Comparison of ENCODE assay signal across 8 cellular contexts in the genomic region with DNA sequence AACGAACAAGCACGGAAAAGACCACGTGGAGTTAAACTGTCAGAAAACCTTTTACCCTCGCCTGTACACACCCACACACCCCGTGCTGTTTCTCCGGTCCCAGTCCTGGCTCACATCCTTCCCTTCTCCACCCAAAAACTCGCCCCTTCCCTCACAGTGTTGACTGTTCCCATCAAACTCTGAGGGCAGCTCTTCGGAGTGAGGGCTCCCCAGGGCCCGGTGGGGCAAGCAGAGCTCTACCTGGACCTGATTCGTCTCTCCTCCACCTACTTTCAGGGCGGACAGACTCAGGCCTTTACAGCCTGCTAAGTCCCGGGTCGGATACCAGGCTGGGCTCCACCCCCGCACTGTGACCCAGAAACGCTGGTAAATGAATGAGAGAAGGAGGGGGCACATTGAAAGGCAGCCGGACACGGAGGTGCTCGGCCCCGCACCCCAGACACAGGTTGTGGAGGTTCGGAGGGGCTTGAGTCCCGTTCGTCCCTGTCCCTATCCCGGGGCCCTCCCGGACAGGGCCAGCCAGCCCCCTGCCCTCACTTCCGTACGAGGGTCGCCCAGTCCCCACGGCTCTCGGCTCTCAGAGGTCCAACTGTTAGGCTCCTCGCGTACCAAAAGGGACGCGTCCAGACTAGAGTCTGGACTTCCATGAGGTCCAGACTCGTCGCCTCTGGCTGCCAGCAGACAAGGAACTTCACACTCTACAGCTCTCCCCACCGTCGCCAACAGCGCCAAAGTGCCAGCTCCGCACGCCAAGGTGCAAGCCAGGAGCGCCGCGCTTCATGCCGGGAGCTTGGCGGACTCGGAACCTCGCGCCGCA. TPM values are rescaled to one million over a fixed set of nuclear protein-coding genes. Genes with fewer than 3 reads are reported as not detected.
DNase-seq lines count a peak whose midpoint lies in the region; ATAC-seq and TF ChIP-seq lines count a peak whose summit lies in the region.

No MANE protein-coding gene starts in this region.

- intact Hi-C loops in naive thymus-derived CD4-positive, alpha-beta T cell (cut with micrococcal nuclease) = no loop called here
- intact Hi-C loops in thyroid gland (cut with DNase I) = no loop called here

- no peaks in the 10 kb centered on the region for H3K9me3 ChIP-seq in BLaER1 treated with 17β-estradiol and CSF1 and Interleukin-3, amounts not matched to agents 10 nM and 100 nM (replicated peaks in 1 of 11)
- H3K9me3 ChIP-seq in naive thymus-derived CD4-positive, alpha-beta T cell (ENCODE audit: control insufficient read depth in 2 of 3, low read length in 3 of 3) = no peaks in the 10 kb centered on the region
- H3K9me3 ChIP-seq in thyroid gland = no peaks in the 10 kb centered on the region

- peak overlapping the region in 6 of 11 experiments; percentile 28 to 62 (median 34); a peak in 8 of 22 replicates for H3K9ac ChIP-seq in BLaER1 treated with 17β-estradiol and CSF1 and Interleukin-3, amounts not matched to agents 10 nM and 100 nM

- DNase-seq in activated T-cell treated with anti-CD3 and anti-CD28 coated beads for 48 hours (ENCODE audit: low read depth) (peak; percentile 14), fibroblast of the aortic adventitia (ENCODE audit: low read depth) (peak; percentile 25), thyroid gland (peak; percentile 63 to 72)
- DNase-seq in naive thymus-derived CD4-positive, alpha-beta T cell = peak in 6 of 9 donors; percentile 6 to 26 (median 15)

- H3K27ac Mint-ChIP-seq in naive thymus-derived CD4-positive, alpha-beta T cell = no peak overlapping the region

- H3K4me3 Mint-ChIP-seq in naive thymus-derived CD4-positive, alpha-beta T cell = peak overlapping the region; percentile 74 to 88 (median 82)

- peaks cover 0 to 10% (median 7%) of the 10 kb centered on the region in 10 experiments; a peak in 15 of 20 replicates for H3K4me1 ChIP-seq in BLaER1 treated with 17β-estradiol and CSF1 and Interleukin-3, amounts not matched to agents 10 nM and 100 nM
- H3K4me1 ChIP-seq in naive thymus-derived CD4-positive, alpha-beta T cell (ENCODE audit: control insufficient read depth in 2 of 2, insufficient read depth in 2 of 2, low read length in 2 of 2) = no peaks in the 10 kb centered on the region
- peaks cover 2 to 6% of the 10 kb centered on the region in 2 donors for H3K4me1 ChIP-seq in thyroid gland

- peaks cover 22 to 32% (median 29%) of the 10 kb centered on the region in 11 experiments for H3K27me3 ChIP-seq in BLaER1 treated with 17β-estradiol and CSF1 and Interleukin-3, amounts not matched to agents 10 nM and 100 nM
- no peaks in the 10 kb centered on the region for H3K27me3 ChIP-seq in naive thymus-derived CD4-positive, alpha-beta T cell (ENCODE audit: control insufficient read depth in 2 of 2, insufficient read depth in 2 of 2, low read length in 2 of 2)
- H3K27me3 ChIP-seq in thyroid gland = no peaks in the 10 kb centered on the region

- 13 to 21% methylated on average over 21 to 28 of the region's 49 CpGs for WGBS in thyroid gland, 2 donors

- CTCF ChIA-PET in naive thymus-derived CD4-positive, alpha-beta T cell (lab: Charles Lee) = no interaction called here

- peak overlapping the region; percentile 38 to 63 (median 48); a peak in 17 of 20 replicates for H3K4me3 ChIP-seq in BLaER1 treated with 17β-estradiol and CSF1 and Interleukin-3, amounts not matched to agents 10 nM and 100 nM
- peak overlapping the region; percentile 2 for H3K4me3 ChIP-seq in fibroblast of the aortic adventitia (ENCODE audit: low read depth, low read length)
- peak overlapping the region; percentile 44 for H3K4me3 ChIP-seq in naive thymus-derived CD4-positive, alpha-beta T cell (ENCODE audit: low read length)
- H3K4me3 ChIP-seq in thyroid gland (replicated peaks in 1 of 3) = peak overlapping the region; percentile 32 to 66 (median 51)

- TF ChIP-seq POLR2A in thyroid gland (IDR thresholded peaks at IDR 0.05) = no peak

- H3K4me2 ChIP-seq in BLaER1 treated with 17β-estradiol and CSF1 and Interleukin-3, amounts not matched to agents 10 nM and 100 nM = peak overlapping the region; percentile 67 to 86 (median 79)

- peaks cover 0 to 8% (median 6%) of the 10 kb centered on the region in 7 donors for H3K4me1 Mint-ChIP-seq in naive thymus-derived CD4-positive, alpha-beta T cell

- H3K27me3 Mint-ChIP-seq in naive thymus-derived CD4-positive, alpha-beta T cell = peaks cover 7 to 27% (median 14%) of the 10 kb centered on the region in 5 donors

- no peaks in the 10 kb centered on the region for H3K9me3 Mint-ChIP-seq in naive thymus-derived CD4-positive, alpha-beta T cell

- no peak for TF ChIP-seq CTCF in fibroblast of the aortic adventitia (IDR thresholded peaks at IDR 0.05; ENCODE audit: insufficient read depth, low read length)
- no peak for TF ChIP-seq CTCF in thyroid gland (IDR thresholded peaks at IDR 0.05)

- H3K27ac ChIP-seq in BLaER1 treated with 17β-estradiol and CSF1 and Interleukin-3, amounts not matched to agents 10 nM and 100 nM = no peak overlapping the region
- H3K27ac ChIP-seq in naive thymus-derived CD4-positive, alpha-beta T cell (ENCODE audit: low read depth, low read length) = no peak overlapping the region
- no peak overlapping the region for H3K27ac ChIP-seq in thyroid gland

- H3K36me3 ChIP-seq in BLaER1 treated with 17β-estradiol and CSF1 and Interleukin-3, amounts not matched to agents 10 nM and 100 nM = no peaks in the 10 kb centered on the region
- H3K36me3 ChIP-seq in naive thymus-derived CD4-positive, alpha-beta T cell (ENCODE audit: control insufficient read depth in 2 of 3, insufficient read depth in 3 of 3, low read length in 3 of 3) = no peaks in the 10 kb centered on the region
- no peaks in the 10 kb centered on the region for H3K36me3 ChIP-seq in thyroid gland

- ATAC-seq in HG02610 (IDR thresholded peaks at IDR 0.05; ENCODE audit: unreplicated experiment) (peak; percentile 43), GM21423 (IDR thresholded peaks at IDR 0.05; ENCODE audit: unreplicated experiment) (no peak), HG03378 (IDR thresholded peaks at IDR 0.05; ENCODE audit: unreplicated experiment) (no peak)
- peak; percentile 79 for ATAC-seq in naive thymus-derived CD4-positive, alpha-beta T cell

- POLR2A ChIA-PET in naive thymus-derived CD4-positive, alpha-beta T cell (lab: Charles Lee) = interaction anchor here (0.6 kb wide), 1 partner anchor 1350 kb away, joined by 3 read pairs; no protein-coding TSS in a partner anchor

- no peaks in the 10 kb centered on the region for H4K20me1 ChIP-seq in BLaER1 treated with 17β-estradiol and CSF1 and Interleukin-3, amounts not matched to agents 10 nM and 100 nM

- H3K36me3 Mint-ChIP-seq in naive thymus-derived CD4-positive, alpha-beta T cell = no peaks in the 10 kb centered on the region

RNA-seq across cellular contexts. Expression of a gene that starts 31.7 kb away (rescaled TPM):
- total RNA-seq in fibroblast of the aortic adventitia (ENCODE audit: low replicate concordance) (13.9 and 45.8 TPM in 2 replicates), thyroid gland (10 to 100 TPM; 25.1 to 89.5 (median 50.2) TPM)
- 10 to 100 TPM; 11.3 to 29.7 (median 12.8) TPM for total RNA-seq in naive thymus-derived CD4-positive, alpha-beta T cell
- 1 to 10 TPM; 4.9 to 6.7 TPM for polyA plus RNA-seq in naive thymus-derived CD4-positive, alpha-beta T cell

Comparison
In these comparisons a context has a peak if more than half of its experiments do, and no peak if none do; other contexts are left out.
1. ATAC-seq: peak in HG02610 (single experiment) and naive thymus-derived CD4-positive, alpha-beta T cell (single experiment); none in GM21423 (single experiment) and HG03378 (single experiment).
2. DNase-seq: peak in every context shown above with its lines; median percentile 68 in thyroid gland; 25 in fibroblast of the aortic adventitia; 15 in naive thymus-derived CD4-positive, alpha-beta T cell; 14 in activated T-cell treated with anti-CD3 and anti-CD28 coated beads for 48 hours.
3. Peak in every context shown above with its lines, with median percentiles within 50 percentile points of each other: H3K4me3 ChIP-seq.